1 cellular context compared by ENCODE assay signal in the genomic region with DNA sequence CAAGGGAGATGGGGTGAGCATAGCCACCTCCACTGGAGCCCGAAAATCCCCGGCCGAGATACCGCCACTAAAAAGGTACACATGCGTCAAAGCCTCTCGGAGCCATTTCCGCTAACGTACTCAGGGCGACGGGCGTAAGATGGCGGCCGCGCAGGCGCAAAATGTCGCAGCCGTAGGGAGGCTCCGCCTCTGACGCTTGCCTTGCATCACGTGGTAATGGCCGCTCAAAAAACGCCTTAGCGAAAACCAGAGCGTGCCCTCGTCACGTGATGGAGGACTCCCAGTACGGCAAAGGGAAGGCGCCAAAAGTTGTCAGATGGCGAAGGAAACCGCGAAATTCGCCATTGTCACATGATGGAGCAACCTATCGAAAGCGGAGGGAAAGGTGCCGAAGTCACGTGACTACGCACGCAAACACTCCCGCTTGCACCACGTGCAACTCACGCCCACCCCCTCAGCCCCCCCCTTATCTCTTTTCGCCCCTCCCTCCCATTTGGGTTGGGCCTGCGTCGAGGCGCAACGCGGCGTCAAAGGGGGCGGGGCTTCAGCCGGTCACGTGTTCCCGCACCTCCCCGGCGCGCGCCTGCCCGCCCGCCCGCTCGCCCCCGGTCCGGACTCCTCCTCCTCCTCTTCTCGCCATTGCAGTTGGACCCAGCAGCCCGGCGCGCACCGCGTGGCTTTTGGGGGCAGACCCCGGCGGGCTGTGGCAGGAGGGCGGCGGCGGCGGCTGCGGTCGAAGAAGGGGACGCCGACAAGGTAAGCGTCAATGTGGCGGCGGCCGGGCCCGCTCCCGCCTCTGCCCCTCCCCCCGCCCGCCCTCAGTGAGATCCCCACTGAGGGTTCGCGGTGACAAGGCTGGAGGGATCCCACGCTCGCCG.
TF ChIP-seq lines count a peak whose summit lies in the region.

A gene (plus strand): TSS at position 615 of the 878 bp plus-strand sequence. CDS start 16,260 bp downstream, outside the sequence.

TF ChIP-seq in H1, 55 proteins besides CTCF, POLR2A, EP300 and RAD21:
- TF ChIP-seq SIN3A (conservative IDR thresholded peaks at IDR 0.05 in 1 of 2, IDR thresholded peaks at IDR 0.05 in 1 of 2; ENCODE audit: low read depth in 1 of 2, low read length in 2 of 2) (peak; percentile 65 to 93), CBX5 (IDR thresholded peaks at IDR 0.05; ENCODE audit: low read depth, low read length) (no peak), POU5F1 (IDR thresholded peaks at IDR 0.05; ENCODE audit: low read depth, low read length) (no peak), JUND (IDR thresholded peaks at IDR 0.05; ENCODE audit: low read length) (no peak; the same call in 1 of the 2 replicates), RFX5 (IDR thresholded peaks at IDR 0.05; ENCODE audit: borderline replicate concordance, low read depth, low read length) (no peak), CBX8 (IDR thresholded peaks at IDR 0.05; ENCODE audit: borderline replicate concordance, low read depth, low read length) (no peak), BACH1 (IDR thresholded peaks at IDR 0.05; ENCODE audit: low read length) (no peak), KDM5A (IDR thresholded peaks at IDR 0.05; ENCODE audit: low read length) (peak; percentile 81), CHD1 (IDR thresholded peaks at IDR 0.05; ENCODE audit: low read depth, low read length) (no peak), SP1 (IDR thresholded peaks at IDR 0.05; ENCODE audit: low read depth, low read length) (peak; percentile 89), MAFK (IDR thresholded peaks at IDR 0.05; ENCODE audit: low read depth, low read length) (no peak), SRF (IDR thresholded peaks at IDR 0.05; ENCODE audit: low read depth, low read length) (no peak), KDM1A (IDR thresholded peaks at IDR 0.05; ENCODE audit: borderline replicate concordance, low read length) (no peak), JUN (IDR thresholded peaks at IDR 0.05; ENCODE audit: low read depth, low read length) (no peak), KDM4A (IDR thresholded peaks at IDR 0.05; ENCODE audit: low read depth, low read length, severe bottlenecking) (peak; percentile 61), CTBP2 (IDR thresholded peaks at IDR 0.05; ENCODE audit: borderline replicate concordance, insufficient read depth, insufficient read length, low read length) (no peak), NRF1 (IDR thresholded peaks at IDR 0.05; ENCODE audit: low read depth, low read length) (peak; percentile 69), BRCA1 (IDR thresholded peaks at IDR 0.05; ENCODE audit: low read depth, low read length) (0 out of 2 replicates have a peak, but pooled peaks have one; percentile 1), HDAC2 (IDR thresholded peaks at IDR 0.05; ENCODE audit: borderline replicate concordance in 1 of 2, low read depth in 2 of 2, low read length in 2 of 2) (no peak), TAF1 (IDR thresholded peaks at IDR 0.05; ENCODE audit: low read depth, low read length) (peak; percentile 88), CHD2 (IDR thresholded peaks at IDR 0.05; ENCODE audit: low read length) (0 out of 2 replicates have a peak, but pooled peaks have one; percentile 45), SIX5 (IDR thresholded peaks at IDR 0.05; ENCODE audit: low read depth, low read length) (peak; percentile 32; the same call in 1 of the 2 replicates), ZNF274 (IDR thresholded peaks at IDR 0.05; ENCODE audit: borderline replicate concordance, extremely low read depth, low read length) (no peak), CEBPB (IDR thresholded peaks at IDR 0.05; ENCODE audit: low read depth, low read length) (peak; percentile 29; the same call in 1 of the 2 replicates), SP2 (IDR thresholded peaks at IDR 0.05; ENCODE audit: low read length) (no peak), BCL11A (IDR thresholded peaks at IDR 0.05; ENCODE audit: low read depth in 2 of 2, low read length in 2 of 2) (no peak), ASH2L (IDR thresholded peaks at IDR 0.05; ENCODE audit: low read length) (no peak), RBBP5 (IDR thresholded peaks at IDR 0.05; ENCODE audit: borderline replicate concordance, low read depth, low read length) (no peak; the same call in 1 of the 2 replicates), EGR1 (IDR thresholded peaks at IDR 0.05; ENCODE audit: borderline replicate concordance, low read depth, low read length) (peak; percentile 16; the same call in 1 of the 2 replicates), POLR2AphosphoS5 (IDR thresholded peaks at IDR 0.05; ENCODE audit: low read depth, low read length) (peak; percentile 96), RXRA (IDR thresholded peaks at IDR 0.05; ENCODE audit: insufficient read depth, low read depth, low read length) (no peak), TBP (IDR thresholded peaks at IDR 0.05; ENCODE audit: low read depth, low read length) (peak; percentile 84), NANOG (IDR thresholded peaks at IDR 0.05; ENCODE audit: insufficient read depth, low read depth, low read length, poor library complexity, severe bottlenecking) (no peak), SP4 (IDR thresholded peaks at IDR 0.05; ENCODE audit: low read length) (peak; percentile 98), FOSL1 (IDR thresholded peaks at IDR 0.05; ENCODE audit: insufficient read depth, low read depth, low read length) (no peak), CREB1 (IDR thresholded peaks at IDR 0.05) (peak; percentile 88), PHF8 (conservative IDR thresholded peaks at IDR 0.05; ENCODE audit: low read depth, low read length) (peak; percentile 85), YY1 (IDR thresholded peaks at IDR 0.05; ENCODE audit: low read depth, low read length) (peak; percentile 99), TAF7 (optimal IDR thresholded peaks at IDR 0.05; ENCODE audit: borderline replicate concordance, low read depth, low read length) (peak; percentile 89), TEAD4 (IDR thresholded peaks at IDR 0.05; ENCODE audit: low read depth, low read length) (peak; percentile 69; the same call in 1 of the 2 replicates), SUZ12 (IDR thresholded peaks at IDR 0.05; ENCODE audit: low read length) (no peak), TCF12 (IDR thresholded peaks at IDR 0.05; ENCODE audit: low read depth, low read length) (peak; percentile 56; the same call in 1 of the 2 replicates), SAP30 (IDR thresholded peaks at IDR 0.05; ENCODE audit: insufficient read depth, insufficient replicate concordance, low read length) (peak; percentile 61), RNF2 (IDR thresholded peaks at IDR 0.05; ENCODE audit: borderline replicate concordance, low read depth, low read length, missing control alignments, poor library complexity, severe bottlenecking) (no peak), GTF2F1 (IDR thresholded peaks at IDR 0.05; ENCODE audit: borderline replicate concordance, low read depth, low read length) (peak; percentile 93), GABPA (IDR thresholded peaks at IDR 0.05; ENCODE audit: borderline replicate concordance, insufficient read depth, low read length) (no peak), HDAC6 (IDR thresholded peaks at IDR 0.05; ENCODE audit: low read depth, low read length) (no peak)
- TF ChIP-seq, protein P1, sequence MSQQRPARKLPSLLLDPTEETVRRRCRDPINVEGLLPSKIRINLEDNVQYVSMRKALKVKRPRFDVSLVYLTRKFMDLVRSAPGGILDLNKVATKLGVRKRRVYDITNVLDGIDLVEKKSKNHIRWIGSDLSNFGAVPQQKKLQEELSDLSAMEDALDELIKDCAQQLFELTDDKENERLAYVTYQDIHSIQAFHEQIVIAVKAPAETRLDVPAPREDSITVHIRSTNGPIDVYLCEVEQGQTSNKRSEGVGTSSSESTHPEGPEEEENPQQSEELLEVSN (IDR thresholded peaks at IDR 0.05): peak; percentile 98
- TF ChIP-seq, protein P2, sequence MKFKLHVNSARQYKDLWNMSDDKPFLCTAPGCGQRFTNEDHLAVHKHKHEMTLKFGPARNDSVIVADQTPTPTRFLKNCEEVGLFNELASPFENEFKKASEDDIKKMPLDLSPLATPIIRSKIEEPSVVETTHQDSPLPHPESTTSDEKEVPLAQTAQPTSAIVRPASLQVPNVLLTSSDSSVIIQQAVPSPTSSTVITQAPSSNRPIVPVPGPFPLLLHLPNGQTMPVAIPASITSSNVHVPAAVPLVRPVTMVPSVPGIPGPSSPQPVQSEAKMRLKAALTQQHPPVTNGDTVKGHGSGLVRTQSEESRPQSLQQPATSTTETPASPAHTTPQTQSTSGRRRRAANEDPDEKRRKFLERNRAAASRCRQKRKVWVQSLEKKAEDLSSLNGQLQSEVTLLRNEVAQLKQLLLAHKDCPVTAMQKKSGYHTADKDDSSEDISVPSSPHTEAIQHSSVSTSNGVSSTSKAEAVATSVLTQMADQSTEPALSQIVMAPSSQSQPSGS (IDR thresholded peaks at IDR 0.05; ENCODE audit: low read length): 0 out of 2 replicates have a peak, but pooled peaks have one; percentile 71
- TF ChIP-seq, protein P3, sequence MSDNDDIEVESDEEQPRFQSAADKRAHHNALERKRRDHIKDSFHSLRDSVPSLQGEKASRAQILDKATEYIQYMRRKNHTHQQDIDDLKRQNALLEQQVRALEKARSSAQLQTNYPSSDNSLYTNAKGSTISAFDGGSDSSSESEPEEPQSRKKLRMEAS (IDR thresholded peaks at IDR 0.05): peak; percentile 98
- TF ChIP-seq, protein P4, sequence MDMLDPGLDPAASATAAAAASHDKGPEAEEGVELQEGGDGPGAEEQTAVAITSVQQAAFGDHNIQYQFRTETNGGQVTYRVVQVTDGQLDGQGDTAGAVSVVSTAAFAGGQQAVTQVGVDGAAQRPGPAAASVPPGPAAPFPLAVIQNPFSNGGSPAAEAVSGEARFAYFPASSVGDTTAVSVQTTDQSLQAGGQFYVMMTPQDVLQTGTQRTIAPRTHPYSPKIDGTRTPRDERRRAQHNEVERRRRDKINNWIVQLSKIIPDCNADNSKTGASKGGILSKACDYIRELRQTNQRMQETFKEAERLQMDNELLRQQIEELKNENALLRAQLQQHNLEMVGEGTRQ (IDR thresholded peaks at IDR 0.05; ENCODE audit: low read length): peak; percentile 99
- TF ChIP-seq, protein P5, sequence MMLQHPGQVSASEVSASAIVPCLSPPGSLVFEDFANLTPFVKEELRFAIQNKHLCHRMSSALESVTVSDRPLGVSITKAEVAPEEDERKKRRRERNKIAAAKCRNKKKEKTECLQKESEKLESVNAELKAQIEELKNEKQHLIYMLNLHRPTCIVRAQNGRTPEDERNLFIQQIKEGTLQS (IDR thresholded peaks at IDR 0.05; ENCODE audit: insufficient read depth, low read depth, low read length): peak; percentile 99
